ENCODE assay signal across 12 cellular contexts in genomic region chr20:44137210-44137781, GRCh38. TPM values are rescaled to one million over a fixed set of nuclear protein-coding genes. Genes with fewer than 3 reads are reported as not detected.
DNase-seq lines count a peak whose midpoint lies in the region; FAIRE-seq and TF ChIP-seq lines count a peak whose summit lies in the region.
"Had no signal": no experiment of that assay in that cellular context is flagged by ENCODE, and none has a peak within 500 bp of the region (broad histone marks: within the 10 kb centered on the region; RNA-seq: fewer than 3 reads in every experiment).

No MANE protein-coding gene starts in this region.

- peak overlapping the region; percentile 99 for H3K27ac ChIP-seq in rectal smooth muscle tissue (ENCODE audit: low read depth, low read length)

- DNase-seq in GM03348 (ENCODE audit: low spot score), result peak; percentile 71
- peak; percentile 15 for DNase-seq in bronchial epithelial cell (ENCODE audit: low read depth)
- peak; percentile 85 for DNase-seq in iPS-NIHi11 (ENCODE audit: low spot score)
- no peak for DNase-seq in COLO668 (lab: John Stamatoyannopoulos, UW; ENCODE audit: unreplicated experiment)
- DNase-seq in H4 (ENCODE audit: low spot score), result no peak
- no peak for DNase-seq in NCI-H2107 (lab: John Stamatoyannopoulos, UW)
- no peak for DNase-seq in cerebellar cortex (ENCODE audit: low spot score)
- DNase-seq: activated CD8-positive, alpha-beta memory T cell treated with anti-CD3 and anti-CD28 coated beads, Interleukin-2, amount 10 ng/mL, durations not matched to agents 7 days and 5 days; CD8-positive, alpha-beta memory T cell; cerebellar nuclear complex; NCI-H1930 had no signal

- H3K27me3 ChIP-seq in bronchial epithelial cell (ENCODE audit: control insufficient read depth, insufficient read depth, low read length) (peaks cover 2% of the 10 kb centered on the region), rectal smooth muscle tissue (ENCODE audit: control insufficient read depth, insufficient read depth, low read length) (no peaks in the 10 kb centered on the region)

- no peak for TF ChIP-seq CTCF in bronchial epithelial cell (IDR thresholded peaks at IDR 0.05; ENCODE audit: insufficient read depth, low read length, severe bottlenecking)

- H3K4me1 ChIP-seq in rectal smooth muscle tissue (ENCODE audit: control insufficient read depth, insufficient read depth, low read length), result peaks cover 43% of the 10 kb centered on the region

- H3K9ac ChIP-seq in rectal smooth muscle tissue (ENCODE audit: low read length), result no peak overlapping the region

- H3K36me3 ChIP-seq in bronchial epithelial cell (ENCODE audit: control insufficient read depth, insufficient read depth, low read length) (no peaks in the 10 kb centered on the region), rectal smooth muscle tissue (ENCODE audit: control insufficient read depth, insufficient read depth, low read length) (no peaks in the 10 kb centered on the region)

- H3K4me3 ChIP-seq in bronchial epithelial cell (ENCODE audit: low read depth, low read length) (no peak overlapping the region), rectal smooth muscle tissue (ENCODE audit: low read length) (no peak overlapping the region)

- FAIRE-seq in bronchial epithelial cell (lab: Jason Lieb, UNC), result no peak

RNA-seq across cellular contexts. Expression of gene JPH2, which starts 49.7 kb away (rescaled TPM):
- under 0.01 TPM in 2 replicates for total RNA-seq in bronchial epithelial cell
- 0.15 TPM in 1 of 2 replicates, not detected in the other for total RNA-seq in H4 (2014; rRNA removed; shearing (Covaris generic))
- total RNA-seq: activated CD8-positive, alpha-beta memory T cell treated with anti-CD3 and anti-CD28 coated beads, Interleukin-2, amount 10 ng/mL, durations not matched to agents 7 days and 5 days; CD8-positive, alpha-beta memory T cell had no signal

Comparison
In these comparisons a context has a peak if more than half of its experiments do, and no peak if none do; other contexts are left out.
1. DNase-seq: peak in GM03348 (single experiment), bronchial epithelial cell (single experiment) and iPS-NIHi11 (single experiment); none in COLO668 (single experiment), H4 (single experiment), NCI-H2107 (single experiment) and cerebellar cortex (single experiment).